Comparison of ENCODE assay signal across 1 cellular context in the genomic region with DNA sequence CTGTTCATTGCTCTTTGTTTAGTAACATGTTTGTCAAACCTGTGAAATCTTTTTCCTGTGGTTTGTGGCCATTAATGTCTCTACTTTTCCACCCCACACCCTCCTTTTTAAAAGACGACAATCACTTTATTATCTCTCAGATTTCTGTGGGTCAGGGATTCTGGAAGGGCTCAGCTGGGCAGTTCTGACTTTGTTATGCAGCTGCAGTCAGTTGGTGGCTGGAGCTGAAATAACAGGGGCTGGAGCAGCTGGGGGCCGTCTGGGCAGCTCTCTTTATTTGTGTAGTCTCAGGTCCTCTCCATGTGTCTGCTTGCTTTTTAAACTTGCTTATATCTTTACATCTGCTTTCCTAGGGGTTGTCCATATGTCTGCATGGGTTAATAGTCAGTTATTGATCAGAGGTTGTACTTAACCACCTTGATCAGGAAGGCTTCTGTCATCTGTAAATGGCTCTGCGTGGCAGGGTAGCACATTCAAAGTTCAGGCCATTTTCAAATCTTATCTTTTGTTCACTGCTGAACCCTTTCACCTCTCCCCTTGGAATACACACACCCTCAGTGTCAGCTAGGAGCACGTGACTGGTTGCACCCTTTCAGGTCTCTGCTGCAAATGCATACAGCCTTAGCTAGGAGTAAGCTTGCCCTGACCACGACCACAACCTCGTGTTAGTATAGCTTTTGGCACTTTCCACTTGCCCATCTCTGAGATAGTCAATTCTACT.
TF ChIP-seq lines count a peak whose summit lies in the region.

No MANE protein-coding gene starts in this region.

TF ChIP-seq in HepG2, 621 proteins besides CTCF, POLR2A, EP300 and RAD21 (continued from another document):
- TF ChIP-seq, protein P1, sequence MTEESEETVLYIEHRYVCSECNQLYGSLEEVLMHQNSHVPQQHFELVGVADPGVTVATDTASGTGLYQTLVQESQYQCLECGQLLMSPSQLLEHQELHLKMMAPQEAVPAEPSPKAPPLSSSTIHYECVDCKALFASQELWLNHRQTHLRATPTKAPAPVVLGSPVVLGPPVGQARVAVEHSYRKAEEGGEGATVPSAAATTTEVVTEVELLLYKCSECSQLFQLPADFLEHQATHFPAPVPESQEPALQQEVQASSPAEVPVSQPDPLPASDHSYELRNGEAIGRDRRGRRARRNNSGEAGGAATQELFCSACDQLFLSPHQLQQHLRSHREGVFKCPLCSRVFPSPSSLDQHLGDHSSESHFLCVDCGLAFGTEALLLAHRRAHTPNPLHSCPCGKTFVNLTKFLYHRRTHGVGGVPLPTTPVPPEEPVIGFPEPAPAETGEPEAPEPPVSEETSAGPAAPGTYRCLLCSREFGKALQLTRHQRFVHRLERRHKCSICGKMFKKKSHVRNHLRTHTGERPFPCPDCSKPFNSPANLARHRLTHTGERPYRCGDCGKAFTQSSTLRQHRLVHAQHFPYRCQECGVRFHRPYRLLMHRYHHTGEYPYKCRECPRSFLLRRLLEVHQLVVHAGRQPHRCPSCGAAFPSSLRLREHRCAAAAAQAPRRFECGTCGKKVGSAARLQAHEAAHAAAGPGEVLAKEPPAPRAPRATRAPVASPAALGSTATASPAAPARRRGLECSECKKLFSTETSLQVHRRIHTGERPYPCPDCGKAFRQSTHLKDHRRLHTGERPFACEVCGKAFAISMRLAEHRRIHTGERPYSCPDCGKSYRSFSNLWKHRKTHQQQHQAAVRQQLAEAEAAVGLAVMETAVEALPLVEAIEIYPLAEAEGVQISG (CRISPR knock-in tag; IDR thresholded peaks at IDR 0.05), result peak; percentile 50; the same call in 1 of the 2 replicates
- TF ChIP-seq, protein P2, sequence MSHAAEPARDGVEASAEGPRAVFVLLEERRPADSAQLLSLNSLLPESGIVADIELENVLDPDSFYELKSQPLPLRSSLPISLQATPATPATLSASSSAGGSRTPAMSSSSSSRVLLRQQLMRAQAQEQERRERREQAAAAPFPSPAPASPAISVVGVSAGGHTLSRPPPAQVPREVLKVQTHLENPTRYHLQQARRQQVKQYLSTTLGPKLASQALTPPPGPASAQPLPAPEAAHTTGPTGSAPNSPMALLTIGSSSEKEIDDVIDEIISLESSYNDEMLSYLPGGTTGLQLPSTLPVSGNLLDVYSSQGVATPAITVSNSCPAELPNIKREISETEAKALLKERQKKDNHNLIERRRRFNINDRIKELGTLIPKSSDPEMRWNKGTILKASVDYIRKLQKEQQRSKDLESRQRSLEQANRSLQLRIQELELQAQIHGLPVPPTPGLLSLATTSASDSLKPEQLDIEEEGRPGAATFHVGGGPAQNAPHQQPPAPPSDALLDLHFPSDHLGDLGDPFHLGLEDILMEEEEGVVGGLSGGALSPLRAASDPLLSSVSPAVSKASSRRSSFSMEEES (CRISPR knock-in tag; IDR thresholded peaks at IDR 0.05), result peak; percentile 88
- TF ChIP-seq SMARCC2 (IDR thresholded peaks at IDR 0.05) (no peak), CEBPB (IDR thresholded peaks at IDR 0.05; ENCODE audit: borderline replicate concordance, low read depth, low read length) (no peak), ZNF33A (CRISPR knock-in tag; IDR thresholded peaks at IDR 0.05; ENCODE audit: borderline replicate concordance) (no peak), KDM5B (CRISPR knock-in tag; IDR thresholded peaks at IDR 0.05; ENCODE audit: borderline replicate concordance) (no peak), ZNF766 (CRISPR knock-in tag; IDR thresholded peaks at IDR 0.05; ENCODE audit: borderline replicate concordance) (0 out of 2 replicates have a peak, but pooled peaks have one; percentile 13), RELA (CRISPR knock-in tag; IDR thresholded peaks at IDR 0.05) (no peak), AHR (CRISPR knock-in tag; IDR thresholded peaks at IDR 0.05) (no peak), ZNF605 (CRISPR knock-in tag; IDR thresholded peaks at IDR 0.05) (peak; percentile 67; the same call in 1 of the 2 replicates), KLF12 (CRISPR knock-in tag; IDR thresholded peaks at IDR 0.05; ENCODE audit: borderline replicate concordance) (peak; percentile 25; the same call in 1 of the 2 replicates), ZSCAN9 (CRISPR knock-in tag; IDR thresholded peaks at IDR 0.05; ENCODE audit: borderline replicate concordance) (0 out of 2 replicates have a peak, but pooled peaks have one; percentile 52), TCF7L2 (IDR thresholded peaks at IDR 0.05; ENCODE audit: low read depth, low read length) (no peak), AKAP8 (CRISPR knock-in tag; IDR thresholded peaks at IDR 0.05) (no peak), ZNF17 (CRISPR knock-in tag; IDR thresholded peaks at IDR 0.05) (no peak), FOXA1 (IDR thresholded peaks at IDR 0.05) (no peak), FOXA1 (CRISPR knock-in tag; IDR thresholded peaks at IDR 0.05) (peak; percentile 14; the same call in 1 of the 2 replicates), BRCA1 (CRISPR knock-in tag; IDR thresholded peaks at IDR 0.05) (no peak), NCOA2 (CRISPR knock-in tag; IDR thresholded peaks at IDR 0.05) (peak; percentile 59), REPIN1 (CRISPR knock-in tag; IDR thresholded peaks at IDR 0.05; ENCODE audit: borderline replicate concordance, low read depth) (peak; percentile 52; the same call in 1 of the 2 replicates), ZNF598 (CRISPR knock-in tag; IDR thresholded peaks at IDR 0.05; ENCODE audit: borderline replicate concordance) (no peak), JARID2 (CRISPR knock-in tag; IDR thresholded peaks at IDR 0.05; ENCODE audit: insufficient replicate concordance) (no peak)
- TF ChIP-seq, protein P3, sequence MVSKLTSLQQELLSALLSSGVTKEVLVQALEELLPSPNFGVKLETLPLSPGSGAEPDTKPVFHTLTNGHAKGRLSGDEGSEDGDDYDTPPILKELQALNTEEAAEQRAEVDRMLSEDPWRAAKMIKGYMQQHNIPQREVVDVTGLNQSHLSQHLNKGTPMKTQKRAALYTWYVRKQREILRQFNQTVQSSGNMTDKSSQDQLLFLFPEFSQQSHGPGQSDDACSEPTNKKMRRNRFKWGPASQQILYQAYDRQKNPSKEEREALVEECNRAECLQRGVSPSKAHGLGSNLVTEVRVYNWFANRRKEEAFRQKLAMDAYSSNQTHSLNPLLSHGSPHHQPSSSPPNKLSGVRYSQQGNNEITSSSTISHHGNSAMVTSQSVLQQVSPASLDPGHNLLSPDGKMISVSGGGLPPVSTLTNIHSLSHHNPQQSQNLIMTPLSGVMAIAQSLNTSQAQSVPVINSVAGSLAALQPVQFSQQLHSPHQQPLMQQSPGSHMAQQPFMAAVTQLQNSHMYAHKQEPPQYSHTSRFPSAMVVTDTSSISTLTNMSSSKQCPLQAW (CRISPR knock-in tag; IDR thresholded peaks at IDR 0.05), result peak; percentile 74; the same call in 1 of the 2 replicates
- TF ChIP-seq, protein P4, sequence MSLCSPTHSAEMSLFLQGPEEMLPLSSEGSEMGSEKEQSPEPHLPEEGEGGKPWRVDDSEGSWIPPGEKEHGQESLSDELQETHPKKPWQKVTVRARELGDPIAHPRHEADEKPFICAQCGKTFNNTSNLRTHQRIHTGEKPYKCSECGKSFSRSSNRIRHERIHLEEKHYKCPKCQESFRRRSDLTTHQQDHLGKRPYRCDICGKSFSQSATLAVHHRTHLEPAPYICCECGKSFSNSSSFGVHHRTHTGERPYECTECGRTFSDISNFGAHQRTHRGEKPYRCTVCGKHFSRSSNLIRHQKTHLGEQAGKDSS (CRISPR knock-in tag; IDR thresholded peaks at IDR 0.05; ENCODE audit: borderline replicate concordance, low read depth), result peak; percentile 56; the same call in 1 of the 2 replicates
- TF ChIP-seq, protein P5, sequence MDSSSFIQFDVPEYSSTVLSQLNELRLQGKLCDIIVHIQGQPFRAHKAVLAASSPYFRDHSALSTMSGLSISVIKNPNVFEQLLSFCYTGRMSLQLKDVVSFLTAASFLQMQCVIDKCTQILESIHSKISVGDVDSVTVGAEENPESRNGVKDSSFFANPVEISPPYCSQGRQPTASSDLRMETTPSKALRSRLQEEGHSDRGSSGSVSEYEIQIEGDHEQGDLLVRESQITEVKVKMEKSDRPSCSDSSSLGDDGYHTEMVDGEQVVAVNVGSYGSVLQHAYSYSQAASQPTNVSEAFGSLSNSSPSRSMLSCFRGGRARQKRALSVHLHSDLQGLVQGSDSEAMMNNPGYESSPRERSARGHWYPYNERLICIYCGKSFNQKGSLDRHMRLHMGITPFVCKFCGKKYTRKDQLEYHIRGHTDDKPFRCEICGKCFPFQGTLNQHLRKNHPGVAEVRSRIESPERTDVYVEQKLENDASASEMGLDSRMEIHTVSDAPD (CRISPR knock-in tag; IDR thresholded peaks at IDR 0.05), result peak; percentile 26; the same call in 1 of the 2 replicates
- TF ChIP-seq, protein P6, sequence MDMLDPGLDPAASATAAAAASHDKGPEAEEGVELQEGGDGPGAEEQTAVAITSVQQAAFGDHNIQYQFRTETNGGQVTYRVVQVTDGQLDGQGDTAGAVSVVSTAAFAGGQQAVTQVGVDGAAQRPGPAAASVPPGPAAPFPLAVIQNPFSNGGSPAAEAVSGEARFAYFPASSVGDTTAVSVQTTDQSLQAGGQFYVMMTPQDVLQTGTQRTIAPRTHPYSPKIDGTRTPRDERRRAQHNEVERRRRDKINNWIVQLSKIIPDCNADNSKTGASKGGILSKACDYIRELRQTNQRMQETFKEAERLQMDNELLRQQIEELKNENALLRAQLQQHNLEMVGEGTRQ (IDR thresholded peaks at IDR 0.05; ENCODE audit: low read depth, low read length), result peak; percentile 77
- TF ChIP-seq, protein P6 (CRISPR knock-in tag; IDR thresholded peaks at IDR 0.05; ENCODE audit: borderline replicate concordance), result peak; percentile 96
- TF ChIP-seq, protein P7, sequence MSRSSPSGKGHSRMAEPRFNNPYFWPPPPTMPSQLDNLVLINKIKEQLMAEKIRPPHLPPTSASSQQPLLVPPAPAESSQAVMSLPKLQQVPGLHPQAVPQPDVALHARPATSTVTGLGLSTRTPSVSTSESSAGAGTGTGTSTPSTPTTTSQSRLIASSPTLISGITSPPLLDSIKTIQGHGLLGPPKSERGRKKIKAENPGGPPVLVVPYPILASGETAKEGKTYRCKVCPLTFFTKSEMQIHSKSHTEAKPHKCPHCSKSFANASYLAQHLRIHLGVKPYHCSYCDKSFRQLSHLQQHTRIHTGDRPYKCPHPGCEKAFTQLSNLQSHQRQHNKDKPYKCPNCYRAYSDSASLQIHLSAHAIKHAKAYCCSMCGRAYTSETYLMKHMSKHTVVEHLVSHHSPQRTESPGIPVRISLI (CRISPR knock-in tag; IDR thresholded peaks at IDR 0.05; ENCODE audit: borderline replicate concordance), result peak; percentile 53
- TF ChIP-seq, protein P8, sequence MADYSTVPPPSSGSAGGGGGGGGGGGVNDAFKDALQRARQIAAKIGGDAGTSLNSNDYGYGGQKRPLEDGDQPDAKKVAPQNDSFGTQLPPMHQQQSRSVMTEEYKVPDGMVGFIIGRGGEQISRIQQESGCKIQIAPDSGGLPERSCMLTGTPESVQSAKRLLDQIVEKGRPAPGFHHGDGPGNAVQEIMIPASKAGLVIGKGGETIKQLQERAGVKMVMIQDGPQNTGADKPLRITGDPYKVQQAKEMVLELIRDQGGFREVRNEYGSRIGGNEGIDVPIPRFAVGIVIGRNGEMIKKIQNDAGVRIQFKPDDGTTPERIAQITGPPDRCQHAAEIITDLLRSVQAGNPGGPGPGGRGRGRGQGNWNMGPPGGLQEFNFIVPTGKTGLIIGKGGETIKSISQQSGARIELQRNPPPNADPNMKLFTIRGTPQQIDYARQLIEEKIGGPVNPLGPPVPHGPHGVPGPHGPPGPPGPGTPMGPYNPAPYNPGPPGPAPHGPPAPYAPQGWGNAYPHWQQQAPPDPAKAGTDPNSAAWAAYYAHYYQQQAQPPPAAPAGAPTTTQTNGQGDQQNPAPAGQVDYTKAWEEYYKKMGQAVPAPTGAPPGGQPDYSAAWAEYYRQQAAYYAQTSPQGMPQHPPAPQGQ (CRISPR knock-in tag; IDR thresholded peaks at IDR 0.05; ENCODE audit: borderline replicate concordance), result no peak
